Comparison of ENCODE assay signal across 17 cellular contexts in genomic region chr22:35418088-35418487, GRCh38. TPM values are rescaled to one million over a fixed set of nuclear protein-coding genes. Genes with fewer than 3 reads are reported as not detected.
DNase-seq lines count a peak whose midpoint lies in the region; FAIRE-seq and TF ChIP-seq lines count a peak whose summit lies in the region.
"Had no signal": no experiment of that assay in that cellular context is flagged by ENCODE, and none has a peak within 500 bp of the region (broad histone marks: within the 10 kb centered on the region; RNA-seq: fewer than 3 reads in every experiment).

No MANE protein-coding gene starts in this region.

- H3K27ac ChIP-seq in GM23248 (no peak overlapping the region), mammary epithelial cell (ENCODE audit: insufficient read depth, low read depth, low read length) (no peak overlapping the region), stomach (no peak overlapping the region), testis (no peak overlapping the region)
- H3K27ac ChIP-seq: left ventricle myocardium inferior had no signal

- in situ Hi-C loops in GM23248 (cut with MboI), result no loop called here
- in situ Hi-C loops in mammary epithelial cell (cut with MboI; ENCODE audit: low sequenced_read_pairs in 2 of 2), result no loop called here

- no peaks in the 10 kb centered on the region for H3K9me2 ChIP-seq in GM23248 (ENCODE audit: insufficient read depth)

- TF ChIP-seq CTCF in AG09309 (IDR thresholded peaks at IDR 0.05; ENCODE audit: control insufficient read depth, insufficient read depth, low read depth, low read length, missing control alignments) (no peak), mammary epithelial cell (conservative IDR thresholded peaks at IDR 0.05 in 1 of 2, IDR thresholded peaks at IDR 0.05 in 1 of 2; ENCODE audit: extremely low read depth in 1 of 2, insufficient read depth in 1 of 2, low read depth in 1 of 2, low read length in 2 of 2) (no peak), stomach (IDR thresholded peaks at IDR 0.05) (no peak), testis (IDR thresholded peaks at IDR 0.05) (no peak)

- dilution Hi-C loops in mammary epithelial cell (cut with HindIII; ENCODE audit: low sequenced_read_pairs), result no loop called here

- H4K20me1 ChIP-seq in GM23248 (ENCODE audit: insufficient read depth), result no peaks in the 10 kb centered on the region
- H4K20me1 ChIP-seq in mammary epithelial cell (ENCODE audit: insufficient read depth, low read length), result no peaks in the 10 kb centered on the region

- H3K9ac ChIP-seq in GM23248 (no peak overlapping the region), mammary epithelial cell (ENCODE audit: insufficient read depth, low read length) (no peak overlapping the region)

- DNase-seq in AG09309 (ENCODE audit: low read depth) (peak; percentile 20), GM23248 (peak; percentile 70), mammary epithelial cell (peak; percentile 43), kidney tubule cell (ENCODE audit: low spot score) (peak; percentile 20), HTR-8/SVneo (ENCODE audit: insufficient read length, low spot score) (no peak), stomach (no peak), testis (no peak)
- DNase-seq: activated CD8-positive, alpha-beta memory T cell treated with anti-CD3 and anti-CD28 coated beads for 24 hours; cortex of kidney; H7; left ventricle myocardium inferior; NCI-H1694; NCI-H2227 treated with DMSO at 0.1 percent for 48 hours; NCI-H774; stimulated activated CD4-positive, alpha-beta T cell treated with anti-CD3 and anti-CD28 coated beads, Interleukin-12 subunit alpha, Interleukin-12 subunit beta, amount 100 ng/mL, for 4 hours; stimulated activated CD8-positive, alpha-beta memory T cell treated with anti-CD3 and anti-CD28 coated beads, Interleukin-4, amount 100 ng/mL, for 48 hours had no signal

- TF ChIP-seq POLR2A in stomach (IDR thresholded peaks at IDR 0.05), result no peak
- no peak for TF ChIP-seq POLR2A in testis (IDR thresholded peaks at IDR 0.05)

- H3F3A ChIP-seq in GM23248 (ENCODE audit: insufficient read depth), result no peaks in the 10 kb centered on the region

- BruUV-seq in mammary epithelial cell (replicated peaks; lab: Mats Ljungman, UMichigan), result no TSS peak

- H2AFZ ChIP-seq in GM23248 (no peak overlapping the region), mammary epithelial cell (ENCODE audit: low read depth, low read length) (no peak overlapping the region)

- CTCF ChIA-PET in mammary epithelial cell (lab: Charles Lee; ENCODE audit: low non-redundant PET), result no interaction called here

- H3K4me1 ChIP-seq in GM23248 (ENCODE audit: insufficient read depth) (peaks cover 6% of the 10 kb centered on the region; the same call in 1 of the 2 replicates), mammary epithelial cell (ENCODE audit: insufficient read depth, low read length) (peaks cover 3% of the 10 kb centered on the region), stomach (no peaks in the 10 kb centered on the region), testis (no peaks in the 10 kb centered on the region)
- H3K4me1 ChIP-seq: left ventricle myocardium inferior had no signal

- H3K79me2 ChIP-seq in GM23248 (ENCODE audit: insufficient read depth) (no peaks in the 10 kb centered on the region), mammary epithelial cell (ENCODE audit: insufficient read depth, low read length) (no peaks in the 10 kb centered on the region)

- intact Hi-C loops in mammary epithelial cell (cut with micrococcal nuclease) (no loop called here), stomach (cut with DNase I; ENCODE audit: low total_unique reads) (no loop called here), testis (cut with DNase I; ENCODE audit: low total_unique reads) (no loop called here)

- no peak for TF ChIP-seq EP300 in stomach (IDR thresholded peaks at IDR 0.05)

- no peaks in the 10 kb centered on the region for H3K27me3 ChIP-seq in GM23248 (replicated peaks; ENCODE audit: insufficient read depth)
- no peaks in the 10 kb centered on the region for H3K27me3 ChIP-seq in mammary epithelial cell (ENCODE audit: insufficient read depth, low read length)
- no peaks in the 10 kb centered on the region for H3K27me3 ChIP-seq in stomach
- H3K27me3 ChIP-seq in testis, result no peaks in the 10 kb centered on the region

- no peaks in the 10 kb centered on the region for H3K36me3 ChIP-seq in GM23248 (ENCODE audit: low read depth)
- peaks cover 33% of the 10 kb centered on the region for H3K36me3 ChIP-seq in mammary epithelial cell (ENCODE audit: insufficient read depth, low read length)
- H3K36me3 ChIP-seq in stomach, result peaks cover 71 to 100% (median 100%) of the 10 kb centered on the region in 4 donors
- no peaks in the 10 kb centered on the region for H3K36me3 ChIP-seq in testis (ENCODE audit: low read depth, missing control alignments)

- H3K4me3 ChIP-seq in AG09309 (ENCODE audit: control insufficient read depth, low read depth, low read length) (no peak overlapping the region), GM23248 (no peak overlapping the region), mammary epithelial cell (replicated peaks in 1 of 3; ENCODE audit: insufficient read depth in 1 of 3, low read depth in 2 of 3, low read length in 3 of 3) (no peak overlapping the region), stomach (no peak overlapping the region), testis (no peak overlapping the region)
- H3K4me3 ChIP-seq: left ventricle myocardium inferior had no signal

- FAIRE-seq in HTR-8/SVneo (lab: Jason Lieb, UNC), result no peak
- FAIRE-seq: D721Med had no signal

- no peak overlapping the region for H3K4me2 ChIP-seq in GM23248 (ENCODE audit: unreplicated experiment)
- no peak overlapping the region for H3K4me2 ChIP-seq in mammary epithelial cell (ENCODE audit: insufficient read depth, low read depth, low read length)

- no peaks in the 10 kb centered on the region for H3K9me3 ChIP-seq in GM23248 (ENCODE audit: low read depth)
- no peaks in the 10 kb centered on the region for H3K9me3 ChIP-seq in mammary epithelial cell (replicated peaks; ENCODE audit: insufficient read depth, low read length)
- no peaks in the 10 kb centered on the region for H3K9me3 ChIP-seq in stomach
- H3K9me3 ChIP-seq in testis, result no peaks in the 10 kb centered on the region
- H3K9me3 ChIP-seq: left ventricle myocardium inferior had no signal

- WGBS in GM23248 (ENCODE audit: low coverage in 1 of 2, low lambda C conversion rate in 2 of 2, missing lambda C conversion rate in 2 of 2), 2 experiments, result 82 to 88% methylated on average over 8 of the region's 8 CpGs
- 50% methylated on average over 7 of the region's 8 CpGs for WGBS in mammary epithelial cell (ENCODE audit: low coverage, missing lambda C conversion rate)
- WGBS in stomach, 5 donors, result 77 to 88% (median 81%) methylated on average over 8 of the region's 8 CpGs
- WGBS in testis, 2 donors, result 89 to 95% methylated on average over 8 of the region's 8 CpGs

RNA-seq across cellular contexts. Expression of gene MCM5, which starts 18.1 kb away (rescaled TPM):
- 34.4 and 37.2 TPM in 2 replicates for total RNA-seq in GM23248 (2014; rRNA removed; shearing (Covaris generic))
- polyA plus RNA-seq in GM23248 (2016; fragmentation: Nextera tagmentation; extraction: Ambion mirVana), result 48.4 and 51.5 TPM in 2 replicates
- 10 to 100 TPM; 12.0 to 72.5 TPM for total RNA-seq in mammary epithelial cell
- polyA plus RNA-seq in mammary epithelial cell, result 91.1 TPM
- polyA minus RNA-seq in mammary epithelial cell, result 92.6 TPM
- 10 to 100 TPM; 17.5 to 74.5 (median 25.2) TPM for total RNA-seq in stomach
- 10 to 100 TPM; 13.0 to 19.9 (median 16.8) TPM for polyA plus RNA-seq in stomach
- 10 to 100 TPM; 34.3 to 49.6 TPM for total RNA-seq in testis
- polyA plus RNA-seq in testis (ENCODE audit: insufficient read depth, low read depth, low replicate concordance), result 42.1 TPM

RNA-seq across cellular contexts. Expression of gene HMOX1, which starts 37.2 kb away (rescaled TPM):
- total RNA-seq in GM23248 (2014; rRNA removed; shearing (Covaris generic)), result 71.6 and 82.9 TPM in 2 replicates
- polyA plus RNA-seq in GM23248 (2016; fragmentation: Nextera tagmentation; extraction: Ambion mirVana) (44.3 and 46.6 TPM in 2 replicates), mammary epithelial cell (9.2 TPM), stomach (100 to 1,000 TPM in 1 of 3 donors, 10 to 100 TPM in 1, 1 to 10 TPM in 1; 6.5 to 106 (median 21.5) TPM), testis (ENCODE audit: insufficient read depth, low read depth, low replicate concordance) (37.8 TPM)
- total RNA-seq in mammary epithelial cell (100 to 1,000 TPM in 1 of 2 donors, 10 to 100 TPM in 1; 14.1 to 217 TPM), stomach (10 to 100 TPM in 2 of 5 donors, 1 to 10 TPM in 2, not detected in 1; 2.2 to 23.3 (median 9.2) TPM), testis (10 to 100 TPM; 22.0 to 35.2 TPM)
- polyA minus RNA-seq in mammary epithelial cell, result 12.8 TPM

Comparison
In these comparisons a context has a peak if more than half of its experiments do, and no peak if none do; other contexts are left out.
1. DNase-seq: peak in AG09309 (single experiment), GM23248 (single experiment), mammary epithelial cell (single experiment) and kidney tubule cell (single experiment); none in HTR-8/SVneo (single experiment), stomach (single experiment) and testis (single experiment).